ENCODE assay signal across 25 cellular contexts in the genomic region with DNA sequence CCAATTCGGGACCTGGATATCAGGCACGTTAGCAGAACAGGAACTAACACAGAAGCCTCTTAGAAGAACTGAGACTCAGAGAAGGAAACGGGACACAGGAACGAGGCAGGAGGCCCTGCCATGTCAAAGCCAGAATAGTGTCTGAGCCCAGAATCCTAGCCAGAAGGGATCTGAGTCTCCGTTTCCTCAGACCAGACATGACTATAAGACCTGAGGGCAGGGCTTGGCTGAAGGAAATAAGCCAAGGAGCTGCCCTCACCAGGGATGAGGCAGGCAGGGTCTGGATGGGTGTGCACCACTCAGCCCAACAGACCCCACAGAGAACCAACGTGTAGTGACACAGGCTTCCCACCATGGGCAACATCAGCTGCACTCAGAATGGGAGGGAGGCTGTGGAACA. TPM values are rescaled to one million over a fixed set of nuclear protein-coding genes. Genes with fewer than 3 reads are reported as not detected.
DNase-seq lines count a peak whose midpoint lies in the region; ATAC-seq, FAIRE-seq and TF ChIP-seq lines count a peak whose summit lies in the region.
"Had no signal": no experiment of that assay in that cellular context is flagged by ENCODE, and none has a peak within 500 bp of the region (broad histone marks: within the 10 kb centered on the region; RNA-seq: fewer than 3 reads in every experiment).

No MANE protein-coding gene starts in this region.

- H4K91ac ChIP-seq in IMR-90 (ENCODE audit: insufficient read depth, low read depth, low read length): no peak overlapping the region

- DNase-seq in CD1c-positive myeloid dendritic cell (ENCODE audit: extremely low spot score): peak; percentile 80
- DNase-seq in IMR-90: no peak
- no peak for DNase-seq in WTC11 (ENCODE audit: low spot score)
- peak; percentile 23 for DNase-seq in medulla oblongata (ENCODE audit: extremely low spot score)
- DNase-seq in GM12891 (ENCODE audit: insufficient read length, low spot score): no peak
- DNase-seq in activated naive CD4-positive, alpha-beta T cell treated with anti-CD3 and anti-CD28 coated beads, Interleukin-2, amount 50 U/mL, for 16 hours: no peak
- no peak for DNase-seq in stimulated activated CD4-positive, alpha-beta T cell treated with anti-CD3 and anti-CD28 coated beads, Interleukin-1b, Interleukin-23, amount 100 ng/mL, for 48 hours
- DNase-seq: activated CD4-positive, alpha-beta T cell treated with anti-CD3 and anti-CD28 coated beads for 1 hour; CD8-positive, alpha-beta memory T cell; DMS153; dorsolateral prefrontal cortex; kidney glomerular epithelial cell; mammary epithelial cell; NCI-H1417 treated with DMSO at 0.1 percent for 48 hours; NCI-H446; NCI-H82; occipital lobe; tibial artery had no signal

- H3K4me3 Mint-ChIP-seq in WTC11: no peak overlapping the region
- H3K4me3 Mint-ChIP-seq: activated naive CD4-positive, alpha-beta T cell treated with anti-CD3 and anti-CD28 coated beads, Interleukin-2, amount 50 U/mL, for 24 hours; CD8-positive, alpha-beta memory T cell; central memory CD8-positive, alpha-beta T cell; IgD-negative memory B cell; stimulated activated naive CD8-positive, alpha-beta T cell treated with anti-CD3 and anti-CD28 coated beads, Interleukin-15, Interleukin-2, amounts not matched to agents 100 ng/mL and 50 ng/mL, for 24 hours had no signal

- H2BK20ac ChIP-seq in IMR-90 (ENCODE audit: low read depth, low read length): no peak overlapping the region

- H2BK5ac ChIP-seq in IMR-90 (ENCODE audit: low read depth, low read length, poor library complexity, severe bottlenecking): no peak overlapping the region

- 0 out of 2 replicates have a peak overlapping the region, but pooled peaks have one; percentile 3 for H3K14ac ChIP-seq in IMR-90 (replicated peaks; ENCODE audit: low read depth, low read length)

- H2AFZ ChIP-seq in IMR-90 (replicated peaks; ENCODE audit: low read length, poor library complexity): no peak overlapping the region

- H3K79me1 ChIP-seq in IMR-90 (ENCODE audit: low read depth in 1 of 2, low read length in 2 of 2): peaks cover 44 to 60% of the 10 kb centered on the region in 2 experiments

- TF ChIP-seq POLR2A in IMR-90 (IDR thresholded peaks at IDR 0.05; ENCODE audit: low read depth, low read length) (no peak), GM12891 (IDR thresholded peaks at IDR 0.05; ENCODE audit: low read depth, low read length) (no peak)

- H3K4me3 ChIP-seq in IMR-90 (ENCODE audit: insufficient read depth, low read depth, low read length): no peak overlapping the region
- H3K4me3 ChIP-seq: dorsolateral prefrontal cortex, SJSA1, tibial artery had no signal

- dilution Hi-C loops in IMR-90 (cut with HindIII; ENCODE audit: low sequenced_read_pairs, unreplicated experiment): no loop called here

- H3K23ac ChIP-seq in IMR-90 (ENCODE audit: low read depth, low read length): no peak overlapping the region

- no peak overlapping the region for H4K8ac ChIP-seq in IMR-90 (ENCODE audit: low read depth in 2 of 2, low read length in 2 of 2)

- POLR2A ChIA-PET in IMR-90 (lab: Charles Lee; ENCODE audit: unreplicated experiment) (no interaction called here), WTC11 (lab: Charles Lee) (no interaction called here)

- H3K4me1 ChIP-seq in IMR-90 (ENCODE audit: control insufficient read depth, insufficient read depth, low read length): peaks cover 13% of the 10 kb centered on the region
- H3K4me1 ChIP-seq: tibial artery had no signal

- H3K4me2 ChIP-seq in IMR-90 (ENCODE audit: low read depth, low read length): no peak overlapping the region

- no peak for TF ChIP-seq CTCF in IMR-90 (conservative IDR thresholded peaks at IDR 0.05; ENCODE audit: low read depth, low read length)
- no peak for TF ChIP-seq CTCF in WTC11 (IDR thresholded peaks at IDR 0.05)

- peaks cover 23% of the 10 kb centered on the region for H3K9me1 ChIP-seq in IMR-90 (ENCODE audit: insufficient read depth, low read length)

- H2BK15ac ChIP-seq in IMR-90 (ENCODE audit: low read depth, low read length): no peak overlapping the region

- CTCF ChIA-PET in IMR-90 (lab: Yijun Ruan, JAX): no interaction called here
- CTCF ChIA-PET in WTC11 (lab: Charles Lee): interaction anchor here (0.5 to 1.3 kb wide), 2 partner anchors 136 to 1808 kb away, joined by 3 to 5 read pairs; no protein-coding TSS in a partner anchor

- intact Hi-C loops in IMR-90 (cut with micrococcal nuclease): no loop called here

- no peak for ATAC-seq in IMR-90 (ENCODE audit: low read depth)
- ATAC-seq in WTC11: no peak
- ATAC-seq: Panc1 had no signal

- no peak overlapping the region for H4K5ac ChIP-seq in IMR-90 (ENCODE audit: low read depth, low read length)

- no TSS peak for BruUV-seq in IMR-90 (replicated peaks; lab: Mats Ljungman, UMichigan)

- no peak overlapping the region; the same call in 1 of the 2 replicates for H2AK5ac ChIP-seq in IMR-90 (ENCODE audit: low read depth, low read length)

- H3K9me3 ChIP-seq in IMR-90 (ENCODE audit: control insufficient read depth, insufficient read depth, low read length): no peaks in the 10 kb centered on the region
- H3K9me3 ChIP-seq: SJSA1, tibial artery had no signal

- no peak for TF ChIP-seq RAD21 in IMR-90 (IDR thresholded peaks at IDR 0.05; ENCODE audit: low read length)

- no peak for FAIRE-seq in GM12891 (lab: Jason Lieb, UNC)
- FAIRE-seq: astrocyte had no signal

- peaks cover 47% of the 10 kb centered on the region for H4K20me1 ChIP-seq in IMR-90 (ENCODE audit: insufficient read depth, low read length)

- no peak overlapping the region for H2BK120ac ChIP-seq in IMR-90 (ENCODE audit: low read depth, low read length)

- H3K36me3 ChIP-seq in IMR-90 (ENCODE audit: control insufficient read depth, insufficient read depth, low read length): no peaks in the 10 kb centered on the region
- H3K36me3 ChIP-seq: SJSA1, tibial artery had no signal

- 83% methylated on average over 4 of the region's 6 CpGs; no CpG with 5 or more reads in 1 of the 2 experiments for WGBS in IMR-90 (ENCODE audit: extremely low coverage in 2 of 2, insufficient read length in 1 of 2), 2 experiments

- in situ Hi-C loops in IMR-90 (cut with MboI; ENCODE audit: low sequenced_read_pairs): no loop called here

- H3K27me3 ChIP-seq in IMR-90 (ENCODE audit: control insufficient read depth, insufficient read depth, low read length): no peaks in the 10 kb centered on the region
- H3K27me3 ChIP-seq: dorsolateral prefrontal cortex, SJSA1, tibial artery had no signal

- H3K36me3 Mint-ChIP-seq in WTC11: no peaks in the 10 kb centered on the region

- H3K18ac ChIP-seq in IMR-90 (ENCODE audit: low read depth, low read length): no peak overlapping the region

- no peak overlapping the region for H2AK9ac ChIP-seq in IMR-90 (replicated peaks; ENCODE audit: low read depth, low read length, poor library complexity)

- peaks cover 49% of the 10 kb centered on the region for H3K4me1 Mint-ChIP-seq in WTC11

- H3K27ac ChIP-seq in IMR-90 (ENCODE audit: insufficient read depth, low read length): no peak overlapping the region
- H3K27ac ChIP-seq: dorsolateral prefrontal cortex, SJSA1, tibial artery had no signal

- H3K27me3 Mint-ChIP-seq in WTC11 (ENCODE audit: low read depth): no peaks in the 10 kb centered on the region
- H3K27me3 Mint-ChIP-seq: activated naive CD4-positive, alpha-beta T cell treated with anti-CD3 and anti-CD28 coated beads, Interleukin-2, amount 50 U/mL, for 24 hours; CD8-positive, alpha-beta memory T cell; central memory CD8-positive, alpha-beta T cell; IgD-negative memory B cell; stimulated activated naive CD8-positive, alpha-beta T cell treated with anti-CD3 and anti-CD28 coated beads, Interleukin-15, Interleukin-2, amounts not matched to agents 100 ng/mL and 50 ng/mL, for 24 hours had no signal

- peak overlapping the region; percentile 6 for H3K4ac ChIP-seq in IMR-90 (ENCODE audit: low read depth, low read length)

- H3K27ac Mint-ChIP-seq in WTC11: peak overlapping the region; percentile 2; the same call in 1 of the 2 replicates
- H3K27ac Mint-ChIP-seq: IgD-negative memory B cell; stimulated activated naive CD8-positive, alpha-beta T cell treated with anti-CD3 and anti-CD28 coated beads, Interleukin-15, Interleukin-2, amounts not matched to agents 100 ng/mL and 50 ng/mL, for 24 hours had no signal

- no peak overlapping the region for H3K9ac ChIP-seq in IMR-90 (ENCODE audit: low read depth, low read length)

- no peaks in the 10 kb centered on the region for H3K9me3 Mint-ChIP-seq in WTC11
- H3K9me3 Mint-ChIP-seq: activated naive CD4-positive, alpha-beta T cell treated with anti-CD3 and anti-CD28 coated beads, Interleukin-2, amount 50 U/mL, for 24 hours; CD8-positive, alpha-beta memory T cell; central memory CD8-positive, alpha-beta T cell; IgD-negative memory B cell; stimulated activated naive CD8-positive, alpha-beta T cell treated with anti-CD3 and anti-CD28 coated beads, Interleukin-15, Interleukin-2, amounts not matched to agents 100 ng/mL and 50 ng/mL, for 24 hours had no signal

- no peak overlapping the region for H3K56ac ChIP-seq in IMR-90 (ENCODE audit: extremely low read depth, insufficient read depth, low read length)

TF ChIP-seq in IMR-90, 13 proteins besides CTCF, POLR2A, EP300 and RAD21 (continues in another document):
- TF ChIP-seq FOS (IDR thresholded peaks at IDR 0.05; ENCODE audit: low read depth, low read length) (no peak), MAZ (IDR thresholded peaks at IDR 0.05; ENCODE audit: borderline replicate concordance, low read depth, low read length) (no peak), CEBPB (IDR thresholded peaks at IDR 0.05; ENCODE audit: low read depth, low read length) (no peak), RCOR1 (IDR thresholded peaks at IDR 0.05; ENCODE audit: insufficient replicate concordance, low read length) (no peak)

TF ChIP-seq in WTC11, 78 proteins besides CTCF, POLR2A, EP300 and RAD21 (continues in another document):
- TF ChIP-seq, protein P1, sequence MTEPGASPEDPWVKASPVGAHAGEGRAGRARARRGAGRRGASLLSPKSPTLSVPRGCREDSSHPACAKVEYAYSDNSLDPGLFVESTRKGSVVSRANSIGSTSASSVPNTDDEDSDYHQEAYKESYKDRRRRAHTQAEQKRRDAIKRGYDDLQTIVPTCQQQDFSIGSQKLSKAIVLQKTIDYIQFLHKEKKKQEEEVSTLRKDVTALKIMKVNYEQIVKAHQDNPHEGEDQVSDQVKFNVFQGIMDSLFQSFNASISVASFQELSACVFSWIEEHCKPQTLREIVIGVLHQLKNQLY (CRISPR knock-in tag; IDR thresholded peaks at IDR 0.05): no peak

TF ChIP-seq in GM12891, 5 proteins besides CTCF, POLR2A, EP300 and RAD21:
- TF ChIP-seq POU2F2 (IDR thresholded peaks at IDR 0.05; ENCODE audit: low read depth, low read length) (no peak), PAX5 (IDR thresholded peaks at IDR 0.05; ENCODE audit: insufficient read depth, low read length, severe bottlenecking) (no peak), SPI1 (IDR thresholded peaks at IDR 0.05; ENCODE audit: low read depth, low read length) (no peak), TAF1 (IDR thresholded peaks at IDR 0.05; ENCODE audit: low read depth, low read length) (no peak), POLR2AphosphoS5 (IDR thresholded peaks at IDR 0.05; ENCODE audit: low read depth, low read length) (no peak)

RNA-seq across cellular contexts. Expression of a gene that starts 40.3 kb away (rescaled TPM):
- 6.3 and 6.7 TPM in 2 replicates for total RNA-seq in IMR-90 (2012; rRNA removed)
- 9.9 and 11.1 TPM in 2 replicates for polyA plus RNA-seq in IMR-90 (2012; rRNA removed)
- polyA plus RNA-seq in IMR-90 (2012; cell fraction: cytosol; rRNA removed): 3.8 and 6.1 TPM in 2 replicates
- polyA plus RNA-seq in IMR-90 (2012; cell fraction: nucleus; rRNA removed; ENCODE audit: low replicate concordance): 26.9 and 30.3 TPM in 2 replicates
- total RNA-seq in WTC11 (2021): 22.3 to 24.3 TPM (median 23.9 TPM) in 3 replicates
- 3.5 TPM for polyA plus RNA-seq in GM12891 (2012; ENCODE audit: low read depth, missing spikeins)

Comparison
In these comparisons a context has a peak if more than half of its experiments do, and no peak if none do; other contexts are left out.
1. DNase-seq: peak in CD1c-positive myeloid dendritic cell (single experiment) and medulla oblongata (single experiment); none in IMR-90 (single experiment), WTC11 (single experiment), GM12891 (single experiment), activated naive CD4-positive, alpha-beta T cell treated with anti-CD3 and anti-CD28 coated beads, Interleukin-2, amount 50 U/mL, for 16 hours (single experiment) and stimulated activated CD4-positive, alpha-beta T cell treated with anti-CD3 and anti-CD28 coated beads, Interleukin-1b, Interleukin-23, amount 100 ng/mL, for 48 hours (single experiment).